ENCODE assay signal across 8 cellular contexts in the genomic region with DNA sequence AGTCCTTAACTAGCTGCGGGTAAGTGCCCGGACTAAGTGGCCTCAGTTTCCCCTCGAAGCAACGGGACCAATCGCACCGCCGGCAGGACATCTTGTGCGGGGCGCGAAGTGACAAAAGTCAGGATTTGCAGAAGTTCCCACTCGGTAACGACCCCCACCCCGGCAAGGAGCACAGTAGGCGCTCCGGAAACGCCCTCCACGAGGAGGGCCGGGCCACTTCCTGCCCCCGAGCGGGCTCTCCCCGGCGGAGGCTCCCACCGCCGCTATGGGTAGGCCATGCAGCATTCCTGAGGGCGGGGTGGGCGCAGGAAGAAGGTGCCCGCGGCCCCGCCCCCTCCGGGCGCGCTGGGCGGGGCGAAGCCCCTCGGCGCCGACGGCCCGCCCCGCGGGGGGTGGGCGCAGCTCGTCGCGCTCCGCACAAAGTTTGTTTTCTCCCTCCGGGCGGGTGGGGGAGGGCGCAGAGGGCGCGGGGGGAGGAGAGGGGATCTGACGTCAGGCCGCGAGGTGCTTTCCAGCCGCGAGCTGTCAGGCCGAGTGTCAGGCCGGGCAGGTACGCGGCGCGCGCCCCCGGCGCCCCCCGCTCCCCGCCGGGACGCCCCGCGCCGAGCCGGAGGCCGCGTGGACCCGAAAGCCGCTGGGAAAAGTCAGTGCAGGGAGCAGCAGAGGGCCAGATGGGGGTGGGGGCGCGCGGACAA. TPM values are rescaled to one million over a fixed set of nuclear protein-coding genes. Genes with fewer than 3 reads are reported as not detected.
DNase-seq lines count a peak whose midpoint lies in the region; ATAC-seq and TF ChIP-seq lines count a peak whose summit lies in the region.

A gene (plus strand): TSS at position 495 of the 695 bp plus-strand sequence. CDS start 5,178 bp downstream, outside the sequence.

- H3K4me1 ChIP-seq in DND-41 (ENCODE audit: insufficient read depth, low read length) (peaks cover 37% of the 10 kb centered on the region), trophoblast cell (ENCODE audit: control insufficient read depth in 1 of 2, insufficient read depth in 2 of 2, low read length in 2 of 2) (peaks cover 21 to 25% of the 10 kb centered on the region in 2 experiments)

- H3K9me2 ChIP-seq in SU-DHL-6 (replicated peaks; ENCODE audit: insufficient read depth, low read length): no peaks in the 10 kb centered on the region

- no peaks in the 10 kb centered on the region for H3K9me3 ChIP-seq in DND-41 (ENCODE audit: insufficient read depth, low read length, severe bottlenecking)
- H3K9me3 ChIP-seq in SU-DHL-6 (ENCODE audit: insufficient read depth, low read length): no peaks in the 10 kb centered on the region
- no peaks in the 10 kb centered on the region for H3K9me3 ChIP-seq in trophoblast cell (ENCODE audit: insufficient read depth, low read depth, low read length)

- peak within 1 kb of the TSS; percentile 61 for H2BK12ac ChIP-seq in trophoblast cell (ENCODE audit: low read length)

- H4K12ac ChIP-seq in trophoblast cell (ENCODE audit: low read depth, low read length): peak within 1 kb of the TSS; percentile 83

- H3K4me1 Mint-ChIP-seq in activated naive CD8-positive, alpha-beta T cell (ENCODE audit: low read depth): peaks cover 40% of the 10 kb centered on the region
- peaks cover 5% of the 10 kb centered on the region for H3K4me1 Mint-ChIP-seq in glutamatergic neuron (ENCODE audit: low read depth, unreplicated experiment)
- H3K4me1 Mint-ChIP-seq in type B pancreatic cell (ENCODE audit: unreplicated experiment): peaks cover 39% of the 10 kb centered on the region

- H3F3A ChIP-seq in SU-DHL-6 (ENCODE audit: insufficient read depth): peaks cover 20% of the 10 kb centered on the region

- H4K20me1 ChIP-seq in DND-41 (ENCODE audit: insufficient read depth, low read length) (peaks cover 28% of the 10 kb centered on the region), SU-DHL-6 (ENCODE audit: low read depth, low read length) (0 out of 2 replicates have a peak, but pooled peaks cover 3% of the 10 kb centered on the region)

- ATAC-seq in DND-41 (ENCODE audit: insufficient read depth, low read depth): peak; percentile 86
- ATAC-seq in GM21528 (IDR thresholded peaks at IDR 0.05; ENCODE audit: low FRiP score, unreplicated experiment): peak; percentile 65

- H3K9ac ChIP-seq in DND-41 (ENCODE audit: low read depth, low read length) (peak within 1 kb of the TSS; percentile 97), SU-DHL-6 (ENCODE audit: low read length) (peak within 1 kb of the TSS; percentile 99), trophoblast cell (ENCODE audit: low read length) (peak within 1 kb of the TSS; percentile 88)

- peak within 1 kb of the TSS; percentile 97 for H3K14ac ChIP-seq in trophoblast cell (ENCODE audit: low read length)

- no peaks in the 10 kb centered on the region for H3K9me3 Mint-ChIP-seq in activated naive CD8-positive, alpha-beta T cell (ENCODE audit: low read depth)
- H3K9me3 Mint-ChIP-seq in glutamatergic neuron (ENCODE audit: unreplicated experiment) (peaks cover 3% of the 10 kb centered on the region), type B pancreatic cell (no peaks in the 10 kb centered on the region)

- no CpG with 5 or more reads among the region's 80 CpGs for WGBS in trophoblast cell (ENCODE audit: extremely low coverage, insufficient coverage, insufficient read length)

- H3K79me2 ChIP-seq in DND-41 (ENCODE audit: insufficient read depth, low read length) (peaks cover 48% of the 10 kb centered on the region), SU-DHL-6 (ENCODE audit: insufficient read depth, low read length) (peaks cover 46% of the 10 kb centered on the region), trophoblast cell (ENCODE audit: control insufficient read depth, insufficient read depth, low read length, poor library complexity) (peaks cover 18% of the 10 kb centered on the region)

- H4K91ac ChIP-seq in trophoblast cell (ENCODE audit: low read depth, low read length): peak within 1 kb of the TSS; percentile 93

- H3K27ac ChIP-seq in DND-41 (ENCODE audit: low read length): peak within 1 kb of the TSS; percentile 82
- H3K27ac ChIP-seq in SU-DHL-6 (ENCODE audit: low read depth, low read length): peak within 1 kb of the TSS; percentile 75
- peak within 1 kb of the TSS; percentile 86 for H3K27ac ChIP-seq in trophoblast cell (ENCODE audit: low read depth, low read length)

- H3K4me2 ChIP-seq in DND-41 (ENCODE audit: insufficient read depth, low read length) (peak within 1 kb of the TSS; percentile 95), SU-DHL-6 (ENCODE audit: low read depth, low read length, poor library complexity, severe bottlenecking) (peak within 1 kb of the TSS; percentile 79), trophoblast cell (ENCODE audit: low read length) (peak within 1 kb of the TSS; percentile 87)

- H3K4me3 ChIP-seq in DND-41 (ENCODE audit: low read depth in 1 of 2, low read length in 2 of 2) (peak within 1 kb of the TSS; percentile 59 to 65), SU-DHL-6 (ENCODE audit: insufficient read depth, low read length, poor library complexity, severe bottlenecking) (peak within 1 kb of the TSS; percentile 97), trophoblast cell (ENCODE audit: low read depth, low read length) (peak within 1 kb of the TSS; percentile 88)
- H3K4me3 ChIP-seq in Jurkat, Clone E6-1 (ENCODE audit: low read length): peak within 1 kb of the TSS; percentile 78

- peak within 1 kb of the TSS; percentile 100 for H3K27ac Mint-ChIP-seq in activated naive CD8-positive, alpha-beta T cell
- H3K27ac Mint-ChIP-seq in glutamatergic neuron (ENCODE audit: unreplicated experiment) (no peak within 1 kb of the TSS), type B pancreatic cell (peak within 1 kb of the TSS; percentile 96)

- peak within 1 kb of the TSS; percentile 100 for H3K4me3 Mint-ChIP-seq in activated naive CD8-positive, alpha-beta T cell
- H3K4me3 Mint-ChIP-seq in glutamatergic neuron (ENCODE audit: unreplicated experiment) (peak within 1 kb of the TSS; percentile 67), type B pancreatic cell (peak within 1 kb of the TSS; percentile 94)

- peak; percentile 97 for DNase-seq in DND-41
- DNase-seq in Jurkat, Clone E6-1 (ENCODE audit: low read depth, low spot score): peak; percentile 83
- peak; percentile 79 for DNase-seq in glutamatergic neuron
- DNase-seq in trophoblast cell: peak; percentile 55 to 73
- DNase-seq in type B pancreatic cell (ENCODE audit: extremely low spot score, unreplicated experiment): peak; percentile 95

- H3K36me3 ChIP-seq in DND-41 (ENCODE audit: insufficient read depth, low read length): peaks cover 22% of the 10 kb centered on the region
- H3K36me3 ChIP-seq in SU-DHL-6 (ENCODE audit: low read length): no peaks in the 10 kb centered on the region
- H3K36me3 ChIP-seq in trophoblast cell (ENCODE audit: control insufficient read depth in 1 of 2, insufficient read depth in 2 of 2, low read length in 2 of 2): no peaks in the 10 kb centered on the region

- peak within 1 kb of the TSS; percentile 94 for H3K4ac ChIP-seq in trophoblast cell (ENCODE audit: low read depth, low read length)

- H3K36me3 Mint-ChIP-seq in activated naive CD8-positive, alpha-beta T cell: no peaks in the 10 kb centered on the region
- no peaks in the 10 kb centered on the region for H3K36me3 Mint-ChIP-seq in glutamatergic neuron (ENCODE audit: unreplicated experiment)
- H3K36me3 Mint-ChIP-seq in type B pancreatic cell: no peaks in the 10 kb centered on the region

- H2BK5ac ChIP-seq in trophoblast cell (ENCODE audit: low read depth, low read length, poor library complexity): peak within 1 kb of the TSS; percentile 86

- peak within 1 kb of the TSS; percentile 90 for H3K18ac ChIP-seq in trophoblast cell (ENCODE audit: low read length)

- H2AK5ac ChIP-seq in trophoblast cell (ENCODE audit: low read length): peak within 1 kb of the TSS; percentile 82

- peak within 1 kb of the TSS; percentile 95 for H4K8ac ChIP-seq in trophoblast cell (ENCODE audit: low read depth, low read length)

- no peak within 1 kb of the TSS for H3K23ac ChIP-seq in trophoblast cell (ENCODE audit: low read length)

- no peaks in the 10 kb centered on the region for H3K27me3 ChIP-seq in DND-41 (ENCODE audit: insufficient read depth, low read length, poor library complexity)
- no peaks in the 10 kb centered on the region for H3K27me3 ChIP-seq in SU-DHL-6 (ENCODE audit: low read length)
- no peaks in the 10 kb centered on the region for H3K27me3 ChIP-seq in trophoblast cell (ENCODE audit: insufficient read depth, low read length)

- TF ChIP-seq CTCF in DND-41 (IDR thresholded peaks at IDR 0.05; ENCODE audit: borderline replicate concordance, extremely low read depth, low read length, poor library complexity, severe bottlenecking) (no peak), SU-DHL-6 (IDR thresholded peaks at IDR 0.05; ENCODE audit: insufficient read depth, low read length, poor library complexity, severe bottlenecking) (no peak), glutamatergic neuron (IDR thresholded peaks at IDR 0.05; ENCODE audit: partially characterized antibody, unreplicated experiment) (no peak), type B pancreatic cell (conservative IDR thresholded peaks at IDR 0.05) (no peak)

- peak within 1 kb of the TSS; percentile 75 for H2BK120ac ChIP-seq in trophoblast cell (ENCODE audit: insufficient read depth, low read length, poor library complexity)

- H2AFZ ChIP-seq in DND-41 (ENCODE audit: low read depth, low read length) (peak within 1 kb of the TSS; percentile 89), SU-DHL-6 (ENCODE audit: low read depth, low read length, severe bottlenecking) (peak within 1 kb of the TSS; percentile 93), trophoblast cell (ENCODE audit: insufficient read depth, low read length, poor library complexity) (peak within 1 kb of the TSS; percentile 83)

- peaks cover 24% of the 10 kb centered on the region for H3K79me1 ChIP-seq in trophoblast cell (ENCODE audit: low read length)

- H3K27me3 Mint-ChIP-seq in activated naive CD8-positive, alpha-beta T cell: no peaks in the 10 kb centered on the region
- H3K27me3 Mint-ChIP-seq in glutamatergic neuron (ENCODE audit: unreplicated experiment) (peaks cover 16% of the 10 kb centered on the region), type B pancreatic cell (no peaks in the 10 kb centered on the region)

RNA-seq across cellular contexts. Expression of the gene that starts here (rescaled TPM):
- 9.4 TPM for polyA plus RNA-seq in Jurkat, Clone E6-1 (2012; ENCODE audit: insufficient read depth, insufficient read length)
- total RNA-seq in glutamatergic neuron (ENCODE audit: unreplicated experiment): 10.1 TPM
- 23.0 and 25.3 TPM in 2 replicates for polyA plus RNA-seq in trophoblast cell (2013)
- 26.9 and 43.5 TPM in 2 replicates for total RNA-seq in type B pancreatic cell (ENCODE audit: low replicate concordance)

Comparison
In these comparisons a context has a peak if more than half of its experiments do, and no peak if none do; other contexts are left out.
1. Peak in every context shown above with its lines: DNase-seq, ATAC-seq, H3K4me3 ChIP-seq and H3K27ac ChIP-seq.